29 cellular contexts compared by ENCODE assay signal in genomic region chr4:89193828-89194227, GRCh38.
"Had no signal": no experiment of that assay in that cellular context is flagged by ENCODE, and none has a peak within 500 bp of the region (broad histone marks: within the 10 kb centered on the region; RNA-seq: fewer than 3 reads in every experiment).

No MANE protein-coding gene starts in this region.

- H3K27me3 ChIP-seq: pancreas, uterus had no signal

- H3K36me3 ChIP-seq: gastroesophageal sphincter, left ventricle myocardium inferior, pancreas, thoracic aorta, uterus had no signal

- H3K4me3 Mint-ChIP-seq: activated CD4-positive, alpha-beta memory T cell treated with anti-CD3 and anti-CD28 coated beads, Interleukin-2, amount 10 ng/mL, durations not matched to agents 7 days and 5 days; activated CD4-positive, alpha-beta T cell treated with anti-CD3 and anti-CD28 coated beads, Interleukin-2, amount 10 ng/mL, durations not matched to agents 7 days and 5 days; activated T-cell treated with anti-CD3 and anti-CD28 coated beads, Interleukin-2, amount 50 U/mL, for 24 hours; central memory CD8-positive, alpha-beta T cell; effector memory CD8-positive, alpha-beta T cell; neural crest cell; type B pancreatic cell; WTC11 had no signal

- H3K27ac ChIP-seq: gastroesophageal sphincter, left ventricle myocardium inferior, pancreas, psoas muscle, thoracic aorta, uterus had no signal

- H3K4me3 ChIP-seq: gastroesophageal sphincter, left ventricle myocardium inferior, lung, pancreas, psoas muscle, thoracic aorta, uterus had no signal

- H3K36me3 Mint-ChIP-seq: activated naive CD4-positive, alpha-beta T cell treated with anti-CD3 and anti-CD28 coated beads, Interleukin-2, amount 50 U/mL, for 72 hours; type B pancreatic cell; WTC11 had no signal

- H3K4me1 ChIP-seq: gastroesophageal sphincter, left ventricle myocardium inferior, psoas muscle, uterus had no signal

- DNase-seq: activated CD4-positive, alpha-beta memory T cell treated with anti-CD3 and anti-CD28 coated beads, Interleukin-2, amount 10 ng/mL, durations not matched to agents 7 days and 5 days; activated CD4-positive, alpha-beta T cell treated with anti-CD3 and anti-CD28 coated beads for 1 hour; activated CD4-positive, alpha-beta T cell treated with anti-CD3 and anti-CD28 coated beads, Interleukin-2, amount 10 ng/mL, durations not matched to agents 7 days and 5 days; activated CD8-positive, alpha-beta memory T cell treated with anti-CD3 and anti-CD28 coated beads, Interleukin-2, amount 50 U/mL, for 48 hours; activated naive CD4-positive, alpha-beta T cell; activated T-cell treated with anti-CD3 and anti-CD28 coated beads, Interleukin-2, amount 50 U/mL, for 24 hours; anterior cingulate cortex; effector memory CD8-positive, alpha-beta T cell; head of caudate nucleus; hypothalamus; left ventricle myocardium inferior; nucleus accumbens; pancreas; psoas muscle; right cardiac atrium; stimulated activated CD4-positive, alpha-beta T cell treated with anti-CD3 and anti-CD28 coated beads, Interleukin-4, amount 100 ng/mL, for 1 hour; stimulated activated naive CD8-positive, alpha-beta T cell treated with anti-CD3 and anti-CD28 coated beads, Interleukin-15, Interleukin-2, amounts not matched to agents 100 U/mL and 50 U/mL, for 24 hours; SW 1271; T-helper 2 cell; uterus had no signal

- H3K27ac Mint-ChIP-seq: activated CD4-positive, alpha-beta memory T cell treated with anti-CD3 and anti-CD28 coated beads, Interleukin-2, amount 10 ng/mL, durations not matched to agents 7 days and 5 days; activated CD4-positive, alpha-beta T cell treated with anti-CD3 and anti-CD28 coated beads, Interleukin-2, amount 10 ng/mL, durations not matched to agents 7 days and 5 days; activated naive CD4-positive, alpha-beta T cell treated with anti-CD3 and anti-CD28 coated beads, Interleukin-2, amount 50 U/mL, for 72 hours; activated T-cell treated with anti-CD3 and anti-CD28 coated beads, Interleukin-2, amount 50 U/mL, for 24 hours; activated T-helper 2 cell treated with anti-CD3 and anti-CD28 coated beads, Interferon-gamma antibody, Interleukin-2, Interleukin-4, amounts not matched to agents 10 μg/mL and 5 μg/mL and 100 μg/mL, durations not matched to agents 14 hours and 24 hours and 36 hours; effector memory CD8-positive, alpha-beta T cell; type B pancreatic cell; WTC11 had no signal

- H3K9me3 Mint-ChIP-seq: activated CD4-positive, alpha-beta memory T cell treated with anti-CD3 and anti-CD28 coated beads, Interleukin-2, amount 10 ng/mL, durations not matched to agents 7 days and 5 days; activated CD4-positive, alpha-beta T cell treated with anti-CD3 and anti-CD28 coated beads, Interleukin-2, amount 10 ng/mL, durations not matched to agents 7 days and 5 days; activated naive CD4-positive, alpha-beta T cell treated with anti-CD3 and anti-CD28 coated beads, Interleukin-2, amount 50 U/mL, for 72 hours; activated T-cell treated with anti-CD3 and anti-CD28 coated beads, Interleukin-2, amount 50 U/mL, for 24 hours; activated T-helper 2 cell treated with anti-CD3 and anti-CD28 coated beads, Interferon-gamma antibody, Interleukin-2, Interleukin-4, amounts not matched to agents 10 μg/mL and 5 μg/mL and 100 μg/mL, durations not matched to agents 14 hours and 24 hours and 36 hours; central memory CD8-positive, alpha-beta T cell; effector memory CD8-positive, alpha-beta T cell; type B pancreatic cell; WTC11 had no signal

- H3K4me1 Mint-ChIP-seq: activated CD4-positive, alpha-beta memory T cell treated with anti-CD3 and anti-CD28 coated beads, Interleukin-2, amount 10 ng/mL, durations not matched to agents 7 days and 5 days; activated CD4-positive, alpha-beta T cell treated with anti-CD3 and anti-CD28 coated beads, Interleukin-2, amount 10 ng/mL, durations not matched to agents 7 days and 5 days; central memory CD8-positive, alpha-beta T cell; neural crest cell had no signal

- H3K9me3 ChIP-seq: gastroesophageal sphincter, left ventricle myocardium inferior, pancreas, psoas muscle, thoracic aorta, uterus had no signal
